13 cellular contexts compared by ENCODE assay signal in the genomic region with DNA sequence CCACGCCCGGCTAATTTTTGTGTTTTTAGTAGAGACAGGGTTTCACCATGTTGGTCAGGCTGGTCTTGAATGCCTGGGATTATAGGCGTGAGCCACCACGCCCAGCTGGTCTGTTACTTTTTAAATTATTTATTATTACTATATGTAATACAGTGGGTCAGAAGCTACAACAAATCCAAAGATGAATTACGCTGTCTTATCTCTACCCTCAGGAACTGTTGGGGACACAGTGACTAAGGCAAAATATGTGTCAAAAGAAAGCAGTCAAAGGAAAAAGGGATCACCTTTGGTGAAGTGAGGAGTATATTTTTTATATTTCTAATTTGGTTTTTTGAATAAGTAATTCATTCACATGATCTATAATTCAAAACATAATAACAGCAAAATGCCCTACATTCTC. TPM values are rescaled to one million over a fixed set of nuclear protein-coding genes. Genes with fewer than 3 reads are reported as not detected.
DNase-seq lines count a peak whose midpoint lies in the region; ATAC-seq, FAIRE-seq and TF ChIP-seq lines count a peak whose summit lies in the region.
"Had no signal": no experiment of that assay in that cellular context is flagged by ENCODE, and none has a peak within 500 bp of the region (broad histone marks: within the 10 kb centered on the region; RNA-seq: fewer than 3 reads in every experiment).

No MANE protein-coding gene starts in this region.

- no peak for TF ChIP-seq EP300 in GM12878 (IDR thresholded peaks at IDR 0.05; ENCODE audit: borderline replicate concordance in 1 of 2, control insufficient read depth in 1 of 2, low read depth in 2 of 2, low read length in 2 of 2)

- H3K9me3 ChIP-seq in CD4-positive, alpha-beta T cell (ENCODE audit: control insufficient read depth, low read length), result no peaks in the 10 kb centered on the region
- H3K9me3 ChIP-seq in GM23248 (ENCODE audit: low read depth) (no peaks in the 10 kb centered on the region), GM12878 (replicated peaks; ENCODE audit: control insufficient read depth, insufficient read depth, low read length) (no peaks in the 10 kb centered on the region), prostate gland (no peaks in the 10 kb centered on the region)

- RAD21 ChIA-PET in GM12878 (lab: Charles Lee; ENCODE audit: unreplicated experiment), result interaction anchor here (1.0 to 6.5 kb wide), 5 partner anchors 10 to 177 kb away, joined by 3 to 51 read pairs (median 3); a partner anchor contains a TSS

- H3K4me2 ChIP-seq in GM23248 (ENCODE audit: unreplicated experiment) (peak overlapping the region; percentile 91), GM12878 (ENCODE audit: control insufficient read depth, insufficient read depth) (peak overlapping the region; percentile 66)

- FAIRE-seq in GM12878 (lab: Jason Lieb, UNC), result no peak
- FAIRE-seq: frontal cortex had no signal

- no peaks in the 10 kb centered on the region for H3K27me3 Mint-ChIP-seq in CD4-positive, alpha-beta T cell

- H4K20me1 ChIP-seq in GM23248 (ENCODE audit: insufficient read depth) (no peaks in the 10 kb centered on the region), GM12878 (ENCODE audit: control insufficient read depth, insufficient read depth) (no peaks in the 10 kb centered on the region)

- no peaks in the 10 kb centered on the region for H3K9me3 Mint-ChIP-seq in CD4-positive, alpha-beta T cell

- TF ChIP-seq POLR2A in GM12878 (IDR thresholded peaks at IDR 0.05; ENCODE audit: low read depth, low read length), result no peak
- no peak for TF ChIP-seq POLR2A in prostate gland (IDR thresholded peaks at IDR 0.05)

- H3K9ac ChIP-seq in GM23248, result no peak overlapping the region
- no peak overlapping the region for H3K9ac ChIP-seq in GM12878 (ENCODE audit: control insufficient read depth, insufficient read depth, low read length)

- CTCF ChIA-PET in CD4-positive, alpha-beta T cell (lab: Charles Lee), result interaction anchor here (1.4 to 3.1 kb wide), 2 partner anchors 15 to 91 kb away, joined by 5 to 11 read pairs; a partner anchor contains a TSS
- CTCF ChIA-PET in GM12878 (lab: Yijun Ruan, JAX), result interaction anchor here (1.0 to 2.7 kb wide), 4 partner anchors 14 to 93 kb away, joined by 4 to 13 read pairs (median 8); no protein-coding TSS in a partner anchor

- peaks cover 17% of the 10 kb centered on the region for H3F3A ChIP-seq in GM23248 (ENCODE audit: insufficient read depth)

- H3K4me3 Mint-ChIP-seq in CD4-positive, alpha-beta T cell, result no peak overlapping the region

- TF ChIP-seq CTCF in CD4-positive, alpha-beta T cell (IDR thresholded peaks at IDR 0.05), result no peak
- TF ChIP-seq CTCF in GM12878 (IDR thresholded peaks at IDR 0.05 in 2 of 3, conservative IDR thresholded peaks at IDR 0.05 in 1 of 3; ENCODE audit: control insufficient read depth in 2 of 3, extremely low read depth in 1 of 3, insufficient read depth in 1 of 3, low read depth in 3 of 3, low read length in 3 of 3) (no peak), prostate gland (IDR thresholded peaks at IDR 0.05) (no peak)

- H3K4me1 ChIP-seq in GM23248 (ENCODE audit: insufficient read depth) (peaks cover 36% of the 10 kb centered on the region), GM12878 (ENCODE audit: control insufficient read depth, insufficient read depth, low read length) (peaks cover 15% of the 10 kb centered on the region), prostate gland (replicated peaks) (peaks cover 6% of the 10 kb centered on the region)

- H3K36me3 ChIP-seq in GM23248 (ENCODE audit: low read depth) (0 out of 2 replicates have a peak, but pooled peaks cover 4% of the 10 kb centered on the region), GM12878 (ENCODE audit: control insufficient read depth in 2 of 2, insufficient read depth in 2 of 2, low read length in 1 of 2) (peaks cover 0 to 3% of the 10 kb centered on the region in 2 experiments; a peak in 1 of 4 replicates), prostate gland (no peaks in the 10 kb centered on the region)

- peaks cover 46% of the 10 kb centered on the region for H3K36me3 Mint-ChIP-seq in CD4-positive, alpha-beta T cell (ENCODE audit: low read depth)

- no TSS peak for BruUV-seq in GM12878 (replicated peaks; lab: Mats Ljungman, UMichigan)

- TF ChIP-seq RAD21 in GM12878 (IDR thresholded peaks at IDR 0.05; ENCODE audit: insufficient read depth, low read depth, low read length), result no peak

- peak overlapping the region; percentile 97 for H3K27ac Mint-ChIP-seq in CD4-positive, alpha-beta T cell

- H3K9me2 ChIP-seq in GM23248 (ENCODE audit: insufficient read depth), result no peaks in the 10 kb centered on the region

- peaks cover 66% of the 10 kb centered on the region for H3K4me1 Mint-ChIP-seq in CD4-positive, alpha-beta T cell (ENCODE audit: low read depth)

- DNase-seq in CD4-positive, alpha-beta T cell, result no peak
- DNase-seq in GM23248 (no peak), GM12878 (ENCODE audit: low read depth, low spot score) (no peak), prostate gland (ENCODE audit: low spot score) (no peak), GM19238 (ENCODE audit: insufficient read length, low spot score) (no peak), OCI-M2 (lab: John Stamatoyannopoulos, UW; ENCODE audit: unreplicated experiment) (no peak)
- DNase-seq: activated CD4-positive, alpha-beta T cell treated with anti-CD3 and anti-CD28 coated beads, Interleukin-2, amount 50 U/mL, for 1 hour; amygdala; left colon; posterior cingulate gyrus; SHP77 treated with DMSO at 0.1 percent for 48 hours had no signal

- POLR2A ChIA-PET in CD4-positive, alpha-beta T cell (lab: Charles Lee), result interaction anchor here (0.9 to 6.5 kb wide), 6 partner anchors 9 to 177 kb away, joined by 3 to 194 read pairs (median 4); a partner anchor contains a TSS
- POLR2A ChIA-PET in GM12878 (lab: Charles Lee), result interaction anchor here (0.8 to 5.5 kb wide), 5 partner anchors 14 to 91 kb away, joined by 3 to 30 read pairs (median 7); a partner anchor contains a TSS

- no peaks in the 10 kb centered on the region for H3K27me3 ChIP-seq in CD4-positive, alpha-beta T cell (ENCODE audit: control insufficient read depth, insufficient read depth, low read length)
- H3K27me3 ChIP-seq in GM23248 (replicated peaks; ENCODE audit: insufficient read depth) (no peaks in the 10 kb centered on the region), GM12878 (replicated peaks in 1 of 2; ENCODE audit: control insufficient read depth in 2 of 2, insufficient read depth in 2 of 2, low read length in 1 of 2) (no peaks in the 10 kb centered on the region), prostate gland (replicated peaks; ENCODE audit: insufficient read depth) (no peaks in the 10 kb centered on the region)

- in situ Hi-C loops in GM23248 (cut with MboI), result no loop called here
- in situ Hi-C loops in GM12878 (cut with MboI), result no loop called here

- H3K27ac ChIP-seq in CD4-positive, alpha-beta T cell (ENCODE audit: low read depth, low read length), result peak overlapping the region; percentile 29
- H3K27ac ChIP-seq in GM23248 (no peak overlapping the region), GM12878 (ENCODE audit: control insufficient read depth, insufficient read depth) (peak overlapping the region; percentile 6; the same call in 1 of the 2 replicates), prostate gland (peak overlapping the region; percentile 18 to 97)

- H3K4me3 ChIP-seq in GM23248 (no peak overlapping the region), GM12878 (peak overlapping the region; percentile 49), prostate gland (no peak overlapping the region)

- H3K79me2 ChIP-seq in GM23248 (ENCODE audit: insufficient read depth) (peaks cover 89% of the 10 kb centered on the region), GM12878 (ENCODE audit: control insufficient read depth, insufficient read depth, low read length) (peaks cover 89% of the 10 kb centered on the region)

- SMC1A ChIA-PET in GM12878 (lab: Charles Lee; ENCODE audit: uncharacterized antibody, unreplicated experiment), result interaction anchor here (0.9 to 4.2 kb wide), 12 partner anchors 8 to 196 kb away, joined by 3 to 26 read pairs (median 12); a partner anchor contains a TSS

- no peak overlapping the region for H2AFZ ChIP-seq in GM23248
- no peak overlapping the region for H2AFZ ChIP-seq in GM12878 (ENCODE audit: control insufficient read depth, low read depth, low read length)

- intact Hi-C loops in CD4-positive, alpha-beta T cell (cut with DNase I, micrococcal nuclease), result loop anchor here (5.0 kb wide), 5 partner anchors 33 to 767 kb away; a partner anchor contains a TSS
- intact Hi-C loops in GM12878 (cut with micrococcal nuclease; ENCODE audit: unreplicated experiment), result loop anchor here (5.0 to 10.0 kb wide), 2 partner anchors 178 to 730 kb away; a partner anchor contains a TSS
- intact Hi-C loops in prostate gland (cut with DNase I), result no loop called here

- 74 to 93% methylated on average over 4 to 5 of the region's 5 CpGs for WGBS in GM23248 (ENCODE audit: low coverage in 1 of 2, low lambda C conversion rate in 2 of 2, missing lambda C conversion rate in 2 of 2), 2 experiments
- WGBS in GM12878 (ENCODE audit: insufficient coverage, insufficient replicate concordance, low lambda C conversion rate, missing lambda C conversion rate), result 49% methylated on average over 5 of the region's 5 CpGs
- WGBS in prostate gland, result 86% methylated on average over 5 of the region's 5 CpGs

- no peak for ATAC-seq in CD4-positive, alpha-beta T cell (ENCODE audit: poor library complexity)
- no peak for ATAC-seq in GM12878
- ATAC-seq in HG02884 (IDR thresholded peaks at IDR 0.05; ENCODE audit: unreplicated experiment), result no peak
- ATAC-seq: left colon had no signal

TF ChIP-seq in GM12878, 131 proteins besides CTCF, POLR2A, EP300 and RAD21 (continues in another document):
- no peak for TF ChIP-seq BCL11A (IDR thresholded peaks at IDR 0.05; ENCODE audit: low read depth, low read length)

RNA-seq across cellular contexts. Expression of a gene that starts 4.6 kb away (rescaled TPM):
- total RNA-seq in CD4-positive, alpha-beta T cell, result 10 to 100 TPM; 62.5 to 67.1 TPM
- total RNA-seq in GM23248 (2014; rRNA removed; shearing (Covaris generic)), result 44.5 and 71.8 TPM in 2 replicates
- polyA plus RNA-seq in GM23248 (2016; fragmentation: Nextera tagmentation; extraction: Ambion mirVana) (35.9 and 37.7 TPM in 2 replicates), GM12878 (2011; rRNA removed) (58.1 and 76.9 TPM in 2 replicates), GM12878 (2014; fragmentation: Illumina TruSeq; extraction: Trizol) (63.5 and 76.6 TPM in 2 replicates), GM12878 (2014; fragmentation: Nextera tagmentation; extraction: Ambion mirVana) (10 to 100 TPM; 13.4 to 22.2 TPM), GM12878 (2014; rRNA removed) (33.2 and 35.5 TPM in 2 replicates), GM12878 (2016; fragmentation: Nextera tagmentation; extraction: Ambion mirVana) (10 to 100 TPM; 38.6 to 44.2 TPM)
- 160 and 164 TPM in 2 replicates for total RNA-seq in GM12878 (2013; cell fraction: nucleolus; rRNA removed)
- total RNA-seq in GM12878 (2014; rRNA removed) (40.4 and 40.8 TPM in 2 replicates), GM12878 (2014; rRNA removed; fragmentation: Illumina TruSeq; extraction: Trizol) (35.7 and 36.0 TPM in 2 replicates), GM12878 (2021) (66.8 and 69.7 TPM in 2 replicates), prostate gland (10 to 100 TPM; 44.0 to 47.1 TPM)
- polyA plus RNA-seq in GM12878 (2011; ENCODE audit: low read depth), result 13.7 TPM
- 46.3 and 65.0 TPM in 2 replicates for polyA plus RNA-seq in GM12878 (2011; cell fraction: cytosol; rRNA removed)
- polyA plus RNA-seq in GM12878 (2011; cell fraction: nucleus; rRNA removed), result 37.1 and 53.4 TPM in 2 replicates
- polyA plus RNA-seq in GM12878 (2012), result 22.2 and 23.7 TPM in 2 replicates
- 131 and 175 TPM in 2 replicates for polyA minus RNA-seq in GM12878 (2011; rRNA and poly(A)+ RNA removed)
- 35.4 and 42.6 TPM in 2 replicates for polyA minus RNA-seq in GM12878 (2011; cell fraction: cytosol; rRNA and poly(A)+ RNA removed)
- 56.5 and 67.9 TPM in 2 replicates for polyA minus RNA-seq in GM12878 (2011; cell fraction: nucleus; rRNA and poly(A)+ RNA removed)
